In genomic region chr1:213976665-213977485, GRCh38 we compare ENCODE assay signal across 13 cellular contexts. TPM values are rescaled to one million over a fixed set of nuclear protein-coding genes. Genes with fewer than 3 reads are reported as not detected.
"Had no signal": no experiment of that assay in that cellular context is flagged by ENCODE, and none has a peak within 500 bp of the region (broad histone marks: within the 10 kb centered on the region; RNA-seq: fewer than 3 reads in every experiment).

No MANE protein-coding gene starts in this region.

- H3K27ac ChIP-seq: esophagus squamous epithelium, left ventricle myocardium inferior, parathyroid adenoma, right atrium auricular region, tibial artery had no signal

- H3K9me3 Mint-ChIP-seq: activated CD4-positive, alpha-beta memory T cell treated with anti-CD3 and anti-CD28 coated beads, Interleukin-2, amount 10 ng/mL, durations not matched to agents 7 days and 5 days; activated naive CD8-positive, alpha-beta T cell treated with anti-CD3 and anti-CD28 coated beads, Interleukin-2, amount 10 ng/mL, durations not matched to agents 7 days and 5 days; activated T-cell treated with anti-CD3 and anti-CD28 coated beads, Interleukin-2, amount 50 U/mL, for 72 hours; neural crest cell; stimulated activated effector memory CD8-positive, alpha-beta T cell treated with anti-CD3 and anti-CD28 coated beads, Interleukin-12 subunit alpha, Interleukin-12 subunit beta, amount 100 ng/mL, for 72 hours had no signal

- H3K4me3 ChIP-seq: dorsolateral prefrontal cortex, esophagus squamous epithelium, left ventricle myocardium inferior, right atrium auricular region, tibial artery had no signal

- H3K36me3 Mint-ChIP-seq: activated naive CD8-positive, alpha-beta T cell treated with anti-CD3 and anti-CD28 coated beads, Interleukin-2, amount 10 ng/mL, durations not matched to agents 7 days and 5 days; stimulated activated effector memory CD8-positive, alpha-beta T cell treated with anti-CD3 and anti-CD28 coated beads, Interleukin-12 subunit alpha, Interleukin-12 subunit beta, amount 100 ng/mL, for 72 hours had no signal

- H3K9me3 ChIP-seq: esophagus squamous epithelium, left ventricle myocardium inferior, right atrium auricular region, tibial artery had no signal

- H3K4me1 ChIP-seq: parathyroid adenoma, right atrium auricular region, tibial artery had no signal

- H3K4me1 Mint-ChIP-seq: activated CD4-positive, alpha-beta memory T cell treated with anti-CD3 and anti-CD28 coated beads, Interleukin-2, amount 10 ng/mL, durations not matched to agents 7 days and 5 days had no signal

- DNase-seq: activated CD4-positive, alpha-beta memory T cell treated with anti-CD3 and anti-CD28 coated beads, Interleukin-2, amount 10 ng/mL, durations not matched to agents 7 days and 5 days; activated naive CD8-positive, alpha-beta T cell treated with anti-CD3 and anti-CD28 coated beads, Interleukin-2, amount 10 ng/mL, durations not matched to agents 7 days and 5 days; activated T-cell treated with anti-CD3 and anti-CD28 coated beads, Interleukin-2, amount 50 U/mL, for 72 hours; anterior cingulate cortex; dorsolateral prefrontal cortex; esophagus squamous epithelium; foreskin fibroblast; left ventricle myocardium inferior; tibial artery had no signal

- H3K4me3 Mint-ChIP-seq: activated CD4-positive, alpha-beta memory T cell treated with anti-CD3 and anti-CD28 coated beads, Interleukin-2, amount 10 ng/mL, durations not matched to agents 7 days and 5 days; activated naive CD8-positive, alpha-beta T cell treated with anti-CD3 and anti-CD28 coated beads, Interleukin-2, amount 10 ng/mL, durations not matched to agents 7 days and 5 days; activated T-cell treated with anti-CD3 and anti-CD28 coated beads, Interleukin-2, amount 50 U/mL, for 72 hours; neural crest cell; stimulated activated effector memory CD8-positive, alpha-beta T cell treated with anti-CD3 and anti-CD28 coated beads, Interleukin-12 subunit alpha, Interleukin-12 subunit beta, amount 100 ng/mL, for 72 hours had no signal

- H3K36me3 ChIP-seq: esophagus squamous epithelium, left ventricle myocardium inferior, right atrium auricular region, tibial artery had no signal

- ATAC-seq: activated T-cell treated with anti-CD3 and anti-CD28 coated beads, Interleukin-2, amount 50 U/mL, for 72 hours; stimulated activated effector memory CD8-positive, alpha-beta T cell treated with anti-CD3 and anti-CD28 coated beads, Interleukin-12 subunit alpha, Interleukin-12 subunit beta, amount 100 ng/mL, for 72 hours had no signal

- H3K27ac Mint-ChIP-seq: activated CD4-positive, alpha-beta memory T cell treated with anti-CD3 and anti-CD28 coated beads, Interleukin-2, amount 10 ng/mL, durations not matched to agents 7 days and 5 days; activated naive CD8-positive, alpha-beta T cell treated with anti-CD3 and anti-CD28 coated beads, Interleukin-2, amount 10 ng/mL, durations not matched to agents 7 days and 5 days; activated T-cell treated with anti-CD3 and anti-CD28 coated beads, Interleukin-2, amount 50 U/mL, for 72 hours; stimulated activated effector memory CD8-positive, alpha-beta T cell treated with anti-CD3 and anti-CD28 coated beads, Interleukin-12 subunit alpha, Interleukin-12 subunit beta, amount 100 ng/mL, for 72 hours had no signal

RNA-seq across cellular contexts. Expression of gene PROX1, which starts 10.9 kb away (rescaled TPM):
- total RNA-seq: activated naive CD8-positive, alpha-beta T cell treated with anti-CD3 and anti-CD28 coated beads, Interleukin-2, amount 10 ng/mL, durations not matched to agents 7 days and 5 days had no signal
